16 cellular contexts compared by ENCODE assay signal in genomic region chr1:219432966-219433365, GRCh38.
DNase-seq lines count a peak whose midpoint lies in the region; ATAC-seq and TF ChIP-seq lines count a peak whose summit lies in the region.
"Had no signal": no experiment of that assay in that cellular context is flagged by ENCODE, and none has a peak within 500 bp of the region (broad histone marks: within the 10 kb centered on the region; RNA-seq: fewer than 3 reads in every experiment).

No MANE protein-coding gene starts in this region.

- H3K4me3 Mint-ChIP-seq in WTC11 (no peak overlapping the region), progenitor cell of endocrine pancreas (ENCODE audit: low read depth) (no peak overlapping the region)
- H3K4me3 Mint-ChIP-seq: CD8-positive, alpha-beta T cell had no signal

- no peaks in the 10 kb centered on the region for H3K36me3 Mint-ChIP-seq in WTC11
- no peaks in the 10 kb centered on the region for H3K36me3 Mint-ChIP-seq in progenitor cell of endocrine pancreas (ENCODE audit: insufficient read depth)
- H3K36me3 Mint-ChIP-seq: CD8-positive, alpha-beta T cell had no signal

- no peak overlapping the region for H3K4me2 ChIP-seq in osteoblast (ENCODE audit: insufficient read depth, low read length)
- H3K4me2 ChIP-seq: KMS-11 had no signal

- CTCF ChIA-PET in WTC11 (lab: Charles Lee) = interaction anchor here (1.4 kb wide), 1 partner anchor 228 kb away, joined by 3 read pairs; no protein-coding TSS in a partner anchor

- no peaks in the 10 kb centered on the region for H3K27me3 Mint-ChIP-seq in WTC11 (ENCODE audit: low read depth)
- no peaks in the 10 kb centered on the region for H3K27me3 Mint-ChIP-seq in progenitor cell of endocrine pancreas

- H3K27ac ChIP-seq in left ventricle myocardium inferior (replicated peaks) (peak overlapping the region; percentile 50), osteoblast (ENCODE audit: low read depth, low read length) (no peak overlapping the region)
- H3K27ac ChIP-seq: BLaER1 treated with 17β-estradiol and CSF1 and Interleukin-3, amounts not matched to agents 10 nM and 100 nM; KMS-11 had no signal

- intact Hi-C loops in left ventricle myocardium inferior (cut with micrococcal nuclease) = no loop called here

- DNase-seq in WTC11 (ENCODE audit: low spot score) = no peak
- peak; percentile 14 for DNase-seq in choroid plexus epithelial cell (ENCODE audit: low read depth)
- peak; percentile 19 for DNase-seq in left ventricle myocardium inferior
- DNase-seq in progenitor cell of endocrine pancreas (ENCODE audit: low spot score, unreplicated experiment) = no peak
- DNase-seq in osteoblast (ENCODE audit: insufficient read length, low spot score, missing footprints) = no peak
- no peak for DNase-seq in activated naive CD4-positive, alpha-beta T cell treated with anti-CD3 and anti-CD28 coated beads, Interleukin-2, amount 50 U/mL, for 16 hours
- DNase-seq: CD8-positive, alpha-beta T cell; HCEC 1CT; NCI-H187 treated with DMSO at 0.1 percent for 48 hours; NCI-H2227 treated with DMSO at 0.1 percent for 48 hours; NCI-H524; NCI-H82; RPMI8226 had no signal

- no peaks in the 10 kb centered on the region for H3K79me2 ChIP-seq in osteoblast (ENCODE audit: insufficient read depth, low read length)

- H3K4me1 Mint-ChIP-seq in WTC11 (peaks cover 35% of the 10 kb centered on the region), progenitor cell of endocrine pancreas (ENCODE audit: low read depth) (peaks cover 20% of the 10 kb centered on the region)

- POLR2A ChIA-PET in WTC11 (lab: Charles Lee) = no interaction called here

- no peaks in the 10 kb centered on the region for H4K20me1 ChIP-seq in osteoblast (ENCODE audit: insufficient read depth, low read length)
- H4K20me1 ChIP-seq: BLaER1 treated with 17β-estradiol and CSF1 and Interleukin-3, amounts not matched to agents 10 nM and 100 nM had no signal

- H3K9me3 ChIP-seq in left ventricle myocardium inferior (replicated peaks) (no peaks in the 10 kb centered on the region), osteoblast (ENCODE audit: low read depth, low read length) (no peaks in the 10 kb centered on the region)
- H3K9me3 ChIP-seq: BLaER1 treated with 17β-estradiol and CSF1 and Interleukin-3, amounts not matched to agents 10 nM and 100 nM had no signal

- TF ChIP-seq CTCF in WTC11 (IDR thresholded peaks at IDR 0.05) (no peak), choroid plexus epithelial cell (conservative IDR thresholded peaks at IDR 0.05; ENCODE audit: low read depth, low read length) (no peak), left ventricle myocardium inferior (IDR thresholded peaks at IDR 0.05; ENCODE audit: borderline replicate concordance) (no peak), progenitor cell of endocrine pancreas (IDR thresholded peaks at IDR 0.05; ENCODE audit: unreplicated experiment) (no peak), osteoblast (IDR thresholded peaks at IDR 0.05; ENCODE audit: extremely low read depth, low read depth, low read length) (no peak)

- H3K27ac Mint-ChIP-seq in WTC11 (peak overlapping the region; percentile 24; the same call in 1 of the 2 replicates), progenitor cell of endocrine pancreas (peak overlapping the region; percentile 67)
- H3K27ac Mint-ChIP-seq: CD8-positive, alpha-beta T cell had no signal

- H3K9me3 Mint-ChIP-seq in WTC11 = no peaks in the 10 kb centered on the region
- no peaks in the 10 kb centered on the region for H3K9me3 Mint-ChIP-seq in progenitor cell of endocrine pancreas (ENCODE audit: low read depth)
- H3K9me3 Mint-ChIP-seq: CD8-positive, alpha-beta T cell had no signal

- H3K4me3 ChIP-seq in choroid plexus epithelial cell (ENCODE audit: low read depth, low read length) (no peak overlapping the region), left ventricle myocardium inferior (no peak overlapping the region), osteoblast (ENCODE audit: insufficient read depth, low read length) (no peak overlapping the region)
- H3K4me3 ChIP-seq: BLaER1 treated with 17β-estradiol and CSF1 and Interleukin-3, amounts not matched to agents 10 nM and 100 nM had no signal

- H3K36me3 ChIP-seq in left ventricle myocardium inferior (no peaks in the 10 kb centered on the region), osteoblast (ENCODE audit: insufficient read depth, low read length) (no peaks in the 10 kb centered on the region)
- H3K36me3 ChIP-seq: BLaER1 treated with 17β-estradiol and CSF1 and Interleukin-3, amounts not matched to agents 10 nM and 100 nM had no signal

- H3K27me3 ChIP-seq in left ventricle myocardium inferior (ENCODE audit: low read depth) (no peaks in the 10 kb centered on the region), osteoblast (ENCODE audit: insufficient read depth, low read length) (no peaks in the 10 kb centered on the region)
- H3K27me3 ChIP-seq: BLaER1 treated with 17β-estradiol and CSF1 and Interleukin-3, amounts not matched to agents 10 nM and 100 nM had no signal

- H2AFZ ChIP-seq in osteoblast (ENCODE audit: low read length) = no peak overlapping the region

- no peak for ATAC-seq in WTC11
- ATAC-seq in HG02678 (IDR thresholded peaks at IDR 0.05; ENCODE audit: unreplicated experiment) = no peak
- ATAC-seq: CD8-positive, alpha-beta T cell had no signal

- peaks cover 14% of the 10 kb centered on the region for H3K4me1 ChIP-seq in left ventricle myocardium inferior
- peaks cover 7% of the 10 kb centered on the region for H3K4me1 ChIP-seq in osteoblast (ENCODE audit: insufficient read depth, low read length)
- H3K4me1 ChIP-seq: BLaER1 treated with 17β-estradiol and CSF1 and Interleukin-3, amounts not matched to agents 10 nM and 100 nM had no signal

TF ChIP-seq in WTC11, 78 proteins besides CTCF, POLR2A, EP300 and RAD21:
- no peak for TF ChIP-seq TCF7 (CRISPR knock-in tag; IDR thresholded peaks at IDR 0.05; ENCODE audit: low read depth)

Comparison
In these comparisons a context has a peak if more than half of its experiments do, and no peak if none do; other contexts are left out.
1. DNase-seq: peak in choroid plexus epithelial cell (single experiment) and left ventricle myocardium inferior (single experiment); none in WTC11 (single experiment), progenitor cell of endocrine pancreas (single experiment), osteoblast (single experiment) and activated naive CD4-positive, alpha-beta T cell treated with anti-CD3 and anti-CD28 coated beads, Interleukin-2, amount 50 U/mL, for 16 hours (single experiment).